In the genomic region with DNA sequence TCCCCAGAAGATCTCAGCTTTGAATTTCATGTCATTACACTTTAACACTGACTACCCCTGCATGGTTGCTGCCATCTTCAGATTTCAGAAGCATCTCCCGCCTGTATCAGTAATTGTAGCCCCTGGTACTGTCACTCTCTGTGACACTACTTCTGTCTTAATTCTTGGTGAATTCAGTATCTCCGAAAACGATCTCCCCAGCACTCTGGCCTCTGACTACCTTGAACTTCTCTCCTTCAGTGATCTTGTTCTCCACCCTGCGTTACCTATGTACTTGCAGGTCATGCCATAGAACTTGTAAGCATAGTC, we compare ENCODE assay signal across 2 cellular contexts.
TF ChIP-seq lines count a peak whose summit lies in the region.

No MANE protein-coding gene starts in this region.

TF ChIP-seq in HCT116, 20 proteins besides CTCF, POLR2A, EP300 and RAD21 (continued from another document):
- TF ChIP-seq, protein P1, sequence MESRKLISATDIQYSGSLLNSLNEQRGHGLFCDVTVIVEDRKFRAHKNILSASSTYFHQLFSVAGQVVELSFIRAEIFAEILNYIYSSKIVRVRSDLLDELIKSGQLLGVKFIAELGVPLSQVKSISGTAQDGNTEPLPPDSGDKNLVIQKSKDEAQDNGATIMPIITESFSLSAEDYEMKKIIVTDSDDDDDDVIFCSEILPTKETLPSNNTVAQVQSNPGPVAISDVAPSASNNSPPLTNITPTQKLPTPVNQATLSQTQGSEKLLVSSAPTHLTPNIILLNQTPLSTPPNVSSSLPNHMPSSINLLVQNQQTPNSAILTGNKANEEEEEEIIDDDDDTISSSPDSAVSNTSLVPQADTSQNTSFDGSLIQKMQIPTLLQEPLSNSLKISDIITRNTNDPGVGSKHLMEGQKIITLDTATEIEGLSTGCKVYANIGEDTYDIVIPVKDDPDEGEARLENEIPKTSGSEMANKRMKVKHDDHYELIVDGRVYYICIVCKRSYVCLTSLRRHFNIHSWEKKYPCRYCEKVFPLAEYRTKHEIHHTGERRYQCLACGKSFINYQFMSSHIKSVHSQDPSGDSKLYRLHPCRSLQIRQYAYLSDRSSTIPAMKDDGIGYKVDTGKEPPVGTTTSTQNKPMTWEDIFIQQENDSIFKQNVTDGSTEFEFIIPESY (IDR thresholded peaks at IDR 0.05; ENCODE audit: extremely low read depth, insufficient replicate concordance, low read length) = no peak

TF ChIP-seq in neural cell, 6 proteins besides CTCF, POLR2A, EP300 and RAD21 (continued from another document):
- TF ChIP-seq, protein P2, sequence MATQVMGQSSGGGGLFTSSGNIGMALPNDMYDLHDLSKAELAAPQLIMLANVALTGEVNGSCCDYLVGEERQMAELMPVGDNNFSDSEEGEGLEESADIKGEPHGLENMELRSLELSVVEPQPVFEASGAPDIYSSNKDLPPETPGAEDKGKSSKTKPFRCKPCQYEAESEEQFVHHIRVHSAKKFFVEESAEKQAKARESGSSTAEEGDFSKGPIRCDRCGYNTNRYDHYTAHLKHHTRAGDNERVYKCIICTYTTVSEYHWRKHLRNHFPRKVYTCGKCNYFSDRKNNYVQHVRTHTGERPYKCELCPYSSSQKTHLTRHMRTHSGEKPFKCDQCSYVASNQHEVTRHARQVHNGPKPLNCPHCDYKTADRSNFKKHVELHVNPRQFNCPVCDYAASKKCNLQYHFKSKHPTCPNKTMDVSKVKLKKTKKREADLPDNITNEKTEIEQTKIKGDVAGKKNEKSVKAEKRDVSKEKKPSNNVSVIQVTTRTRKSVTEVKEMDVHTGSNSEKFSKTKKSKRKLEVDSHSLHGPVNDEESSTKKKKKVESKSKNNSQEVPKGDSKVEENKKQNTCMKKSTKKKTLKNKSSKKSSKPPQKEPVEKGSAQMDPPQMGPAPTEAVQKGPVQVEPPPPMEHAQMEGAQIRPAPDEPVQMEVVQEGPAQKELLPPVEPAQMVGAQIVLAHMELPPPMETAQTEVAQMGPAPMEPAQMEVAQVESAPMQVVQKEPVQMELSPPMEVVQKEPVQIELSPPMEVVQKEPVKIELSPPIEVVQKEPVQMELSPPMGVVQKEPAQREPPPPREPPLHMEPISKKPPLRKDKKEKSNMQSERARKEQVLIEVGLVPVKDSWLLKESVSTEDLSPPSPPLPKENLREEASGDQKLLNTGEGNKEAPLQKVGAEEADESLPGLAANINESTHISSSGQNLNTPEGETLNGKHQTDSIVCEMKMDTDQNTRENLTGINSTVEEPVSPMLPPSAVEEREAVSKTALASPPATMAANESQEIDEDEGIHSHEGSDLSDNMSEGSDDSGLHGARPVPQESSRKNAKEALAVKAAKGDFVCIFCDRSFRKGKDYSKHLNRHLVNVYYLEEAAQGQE (IDR thresholded peaks at IDR 0.05; ENCODE audit: borderline replicate concordance) = no peak
- TF ChIP-seq EZH2 (IDR thresholded peaks at IDR 0.05; ENCODE audit: borderline replicate concordance, insufficient read depth, low read length, poor library complexity, severe bottlenecking) (no peak), MXI1 (conservative IDR thresholded peaks at IDR 0.05; ENCODE audit: poor library complexity, severe bottlenecking) (no peak), TAF1 (IDR thresholded peaks at IDR 0.05; ENCODE audit: low read depth) (no peak)
